ENCODE assay signal across 9 cellular contexts in the genomic region with DNA sequence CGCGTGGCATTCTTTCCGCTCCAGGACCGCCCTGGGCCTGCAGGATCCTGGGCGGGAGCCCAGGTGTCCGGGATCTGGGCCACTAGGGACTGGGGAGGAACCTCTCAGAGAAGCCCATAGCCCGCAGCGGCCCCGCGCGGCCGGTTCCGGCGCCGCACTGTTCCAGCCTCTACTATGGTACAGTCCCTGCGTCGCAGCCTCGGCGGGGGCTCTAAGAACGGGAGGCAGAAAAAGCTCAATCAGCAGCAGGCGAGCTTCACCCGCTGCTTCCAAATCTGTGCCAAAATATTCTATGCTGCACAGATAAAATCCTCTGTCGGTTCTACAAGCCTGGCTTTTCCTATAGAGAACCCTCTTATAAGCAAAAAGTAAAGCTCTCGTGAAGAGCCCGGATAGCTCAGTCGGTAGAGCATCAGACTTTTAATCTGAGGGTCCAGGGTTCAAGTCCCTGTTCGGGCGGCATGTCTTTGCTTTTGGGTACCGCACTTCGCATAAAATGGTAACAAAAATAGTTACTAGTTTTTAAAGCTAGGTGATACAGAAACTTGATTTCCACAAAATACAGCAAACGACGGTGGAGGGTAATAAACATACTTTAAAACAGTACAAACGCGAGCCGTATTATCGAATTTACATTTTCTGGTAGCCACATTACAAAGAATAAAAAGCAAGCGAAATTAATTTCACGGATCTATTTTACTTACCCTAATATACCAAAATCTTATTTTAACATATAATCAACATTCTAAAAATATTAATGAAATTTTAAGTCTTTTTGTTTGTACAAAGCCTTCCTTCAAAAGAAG. TPM values are rescaled to one million over a fixed set of nuclear protein-coding genes. Genes with fewer than 3 reads are reported as not detected.
A peak's percentile ranks its signal among the peaks of the same experiment; 100 is the strongest.
DNase-seq lines count a peak whose midpoint lies in the region; ATAC-seq and TF ChIP-seq lines count a peak whose summit lies in the region.
"Had no signal": no experiment of that assay in that cellular context is flagged by ENCODE, and none has a peak within 500 bp of the region (broad histone marks: within the 10 kb centered on the region; RNA-seq: fewer than 3 reads in every experiment).

No MANE protein-coding gene starts in this region.

- intact Hi-C loops in CD4-positive, alpha-beta T cell (cut with DNase I, micrococcal nuclease) = loop anchor here (1.0 to 10.0 kb wide), 11 partner anchors 19 to 256 kb away; a partner anchor contains a TSS

- H3K27ac Mint-ChIP-seq in CD4-positive, alpha-beta T cell = peak overlapping the region; percentile 100
- peak overlapping the region; percentile 89 for H3K27ac Mint-ChIP-seq in nephron progenitor cell

- TF ChIP-seq CTCF in CD4-positive, alpha-beta T cell (IDR thresholded peaks at IDR 0.05) = peak; percentile 81
- TF ChIP-seq CTCF in LNCAP (IDR thresholded peaks at IDR 0.05) (peak; percentile 91), fibroblast of villous mesenchyme (IDR thresholded peaks at IDR 0.05; ENCODE audit: insufficient read depth, low read depth, low read length) (peak; percentile 92), nephron progenitor cell (IDR thresholded peaks at IDR 0.05) (peak; percentile 84)

- H3K4me1 Mint-ChIP-seq in CD4-positive, alpha-beta T cell (ENCODE audit: low read depth) = peaks cover 53% of the 10 kb centered on the region
- peaks cover 38% of the 10 kb centered on the region for H3K4me1 Mint-ChIP-seq in nephron progenitor cell

- DNase-seq in CD4-positive, alpha-beta T cell = peak; percentile 75 to 84 (median 80)
- DNase-seq in SJCRH30 (peak; percentile 72 to 83), activated gamma-delta T cell treated with Interleukin-2 at 50 U/mL for 16 hours (peak; percentile 79), fibroblast of villous mesenchyme (ENCODE audit: low read depth) (peak; percentile 83), nephron progenitor cell (peak; percentile 88)
- DNase-seq in stimulated activated naive CD8-positive, alpha-beta T cell treated with anti-CD3 and anti-CD28 coated beads, Interleukin-15, Interleukin-2, amounts not matched to agents 100 U/mL and 50 U/mL, for 24 hours = peak; percentile 92

- H3K4me1 ChIP-seq in SJCRH30 = no peaks in the 10 kb centered on the region

- peak overlapping the region; percentile 7 for H3K27ac ChIP-seq in CD4-positive, alpha-beta T cell (ENCODE audit: low read depth, low read length)
- no peak overlapping the region for H3K27ac ChIP-seq in SJCRH30

- H3K27me3 Mint-ChIP-seq in CD4-positive, alpha-beta T cell = peaks cover 66% of the 10 kb centered on the region
- peaks cover 79% of the 10 kb centered on the region for H3K27me3 Mint-ChIP-seq in nephron progenitor cell (ENCODE audit: low read depth, poor library complexity)

- H3K9me3 ChIP-seq in CD4-positive, alpha-beta T cell (ENCODE audit: control insufficient read depth, low read length) = no peaks in the 10 kb centered on the region
- no peaks in the 10 kb centered on the region for H3K9me3 ChIP-seq in SJCRH30 (replicated peaks)

- H3K4me3 ChIP-seq in SJCRH30 = peak overlapping the region; percentile 60
- H3K4me3 ChIP-seq in fibroblast of villous mesenchyme (ENCODE audit: low read depth, low read length) = peak overlapping the region; percentile 73

- H3K27me3 ChIP-seq in CD4-positive, alpha-beta T cell (ENCODE audit: control insufficient read depth, insufficient read depth, low read length) = peaks cover 53% of the 10 kb centered on the region
- no peaks in the 10 kb centered on the region for H3K27me3 ChIP-seq in SJCRH30

- peak overlapping the region; percentile 99 for H3K4me3 Mint-ChIP-seq in CD4-positive, alpha-beta T cell
- peak overlapping the region; percentile 98 for H3K4me3 Mint-ChIP-seq in nephron progenitor cell

- H3K36me3 Mint-ChIP-seq in CD4-positive, alpha-beta T cell (ENCODE audit: low read depth) = peaks cover 40% of the 10 kb centered on the region
- no peaks in the 10 kb centered on the region for H3K36me3 Mint-ChIP-seq in nephron progenitor cell (ENCODE audit: low read depth)

- H3K9me3 Mint-ChIP-seq in CD4-positive, alpha-beta T cell = peaks cover 2% of the 10 kb centered on the region
- H3K9me3 Mint-ChIP-seq in nephron progenitor cell = no peaks in the 10 kb centered on the region

- POLR2A ChIA-PET in CD4-positive, alpha-beta T cell (lab: Charles Lee) = interaction anchor here (0.6 to 9.8 kb wide), 37 partner anchors 8 to 880 kb away, joined by 3 to 161 read pairs (median 6); a partner anchor contains a TSS

- H3K36me3 ChIP-seq in SJCRH30 = no peaks in the 10 kb centered on the region

- CTCF ChIA-PET in CD4-positive, alpha-beta T cell (lab: Charles Lee) = interaction anchor here (0.6 to 3.1 kb wide), 32 partner anchors 8 to 433 kb away, joined by 3 to 42 read pairs (median 5); a partner anchor contains a TSS

- ATAC-seq in CD4-positive, alpha-beta T cell (ENCODE audit: poor library complexity) = peak; percentile 60
- peak; percentile 31 for ATAC-seq in GM21447 (IDR thresholded peaks at IDR 0.05; ENCODE audit: unreplicated experiment)
- peak; percentile 57 for ATAC-seq in stimulated activated naive CD8-positive, alpha-beta T cell treated with anti-CD3 and anti-CD28 coated beads, Interleukin-15, Interleukin-2, amounts not matched to agents 100 U/mL and 50 U/mL, for 24 hours

RNA-seq across cellular contexts. Expression of a gene that starts 0.7 kb away (rescaled TPM):
- total RNA-seq in CD4-positive, alpha-beta T cell = under 1 TPM; 0.81 to 0.91 TPM
- not detected in 2 replicates for total RNA-seq in SJCRH30 (2014; rRNA removed; shearing (Covaris generic))
- total RNA-seq in fibroblast of villous mesenchyme = not detected in 2 replicates
- total RNA-seq: T-helper 2 cell treated with Interferon-gamma antibody and Interleukin-4, amounts not matched to agents 100 ng/mL and 5 ng/mL, for 36 hours had no signal

RNA-seq across cellular contexts. Expression of a gene that starts 4.9 kb away (rescaled TPM):
- under 1 TPM; 0.52 to 0.53 TPM for total RNA-seq in CD4-positive, alpha-beta T cell
- total RNA-seq in SJCRH30 (2014; rRNA removed; shearing (Covaris generic)) = 0.79 and 0.91 TPM in 2 replicates
- total RNA-seq in fibroblast of villous mesenchyme = not detected in 2 replicates

RNA-seq across cellular contexts. Expression of a gene that starts 31.5 kb away (rescaled TPM):
- total RNA-seq in CD4-positive, alpha-beta T cell = under 1 TPM in 1 of 2 experiments, not detected in 1; 0.41 TPM
- total RNA-seq in SJCRH30 (2014; rRNA removed; shearing (Covaris generic)) = not detected in 2 replicates
- not detected in 2 replicates for total RNA-seq in fibroblast of villous mesenchyme
- total RNA-seq: T-helper 2 cell treated with Interferon-gamma antibody and Interleukin-4, amounts not matched to agents 100 ng/mL and 5 ng/mL, for 36 hours had no signal

RNA-seq across cellular contexts. Expression of a gene that starts 33.2 kb away (rescaled TPM):
- 1,000 to 10,000 TPM; 1,723 to 1,794 TPM for total RNA-seq in CD4-positive, alpha-beta T cell
- total RNA-seq in SJCRH30 (2014; rRNA removed; shearing (Covaris generic)) = 9.3 and 13.5 TPM in 2 replicates
- total RNA-seq in fibroblast of villous mesenchyme = 5.5 and 12.5 TPM in 2 replicates

RNA-seq across cellular contexts. Expression of a gene that starts 43.8 kb away (rescaled TPM):
- 100 to 1,000 TPM; 351 to 366 TPM for total RNA-seq in CD4-positive, alpha-beta T cell
- 6.1 and 7.9 TPM in 2 replicates for total RNA-seq in SJCRH30 (2014; rRNA removed; shearing (Covaris generic))
- 5.6 and 6.1 TPM in 2 replicates for total RNA-seq in fibroblast of villous mesenchyme
